ENCODE assay signal across 25 cellular contexts in genomic region chr20:49752504-49752903, GRCh38.
"Had no signal": no experiment of that assay in that cellular context is flagged by ENCODE, and none has a peak within 500 bp of the region (broad histone marks: within the 10 kb centered on the region; RNA-seq: fewer than 3 reads in every experiment).

No MANE protein-coding gene starts in this region.

- H3K9me3 ChIP-seq: psoas muscle, thoracic aorta, uterus had no signal

- DNase-seq: activated CD4-positive, alpha-beta memory T cell treated with anti-CD3 and anti-CD28 coated beads for 36 hours; activated CD4-positive, alpha-beta T cell treated with anti-CD3 and anti-CD28 coated beads, Interleukin-2, amount 10 ng/mL, durations not matched to agents 24 days and 14 days; activated CD4-positive, CD25-positive, alpha-beta regulatory T cell treated with anti-CD3 and anti-CD28 coated beads, Interleukin-2, amount 50 U/mL, for 72 hours; activated CD8-positive, alpha-beta memory T cell treated with anti-CD3 and anti-CD28 coated beads, Interleukin-2, amount 50 U/mL, for 4 hours; activated gamma-delta T cell; activated naive CD4-positive, alpha-beta T cell treated with anti-CD3 and anti-CD28 coated beads, Interleukin-2, amount 10 ng/mL, durations not matched to agents 7 days and 5 days; activated naive CD8-positive, alpha-beta T cell treated with anti-CD3 and anti-CD28 coated beads, Interleukin-2, amount 10 ng/mL, durations not matched to agents 7 days and 5 days; activated T-cell treated with anti-CD3 and anti-CD28 coated beads, Interleukin-2, amount 50 U/mL, for 1 hour; amniotic stem cell; central memory CD4-positive, alpha-beta T cell; head of caudate nucleus; hippocampal formation; immature natural killer cell; kidney; left colon; naive thymus-derived CD8-positive, alpha-beta T cell; occipital lobe; psoas muscle; stimulated activated CD4-positive, alpha-beta T cell treated with anti-CD3 and anti-CD28 coated beads, Interleukin-2, amount 100 ng/mL, for 48 hours; stimulated activated naive CD8-positive, alpha-beta T cell treated with anti-CD3 and anti-CD28 coated beads, Interleukin-15, Interleukin-2, amounts not matched to agents 100 U/mL and 50 U/mL, for 24 hours; T-helper 2 cell; trophoblast cell; uterus had no signal

- H3K9ac ChIP-seq: parathyroid adenoma had no signal

- ATAC-seq: left colon; naive thymus-derived CD8-positive, alpha-beta T cell; stimulated activated naive CD8-positive, alpha-beta T cell treated with anti-CD3 and anti-CD28 coated beads, Interleukin-15, Interleukin-2, amounts not matched to agents 100 U/mL and 50 U/mL, for 24 hours had no signal

- H3K27me3 ChIP-seq: uterus had no signal

- H3K36me3 ChIP-seq: thoracic aorta, uterus had no signal

- H2AFZ ChIP-seq: parathyroid adenoma had no signal

- H3K4me3 ChIP-seq: psoas muscle, thoracic aorta, uterus had no signal

- H3K27ac ChIP-seq: parathyroid adenoma, psoas muscle, thoracic aorta, uterus had no signal

- H3K79me2 ChIP-seq: parathyroid adenoma had no signal
